ENCODE assay signal across 9 cellular contexts in genomic region chr19:33241530-33242101, GRCh38. TPM values are rescaled to one million over a fixed set of nuclear protein-coding genes. Genes with fewer than 3 reads are reported as not detected.
A peak's percentile ranks its signal among the peaks of the same experiment; 100 is the strongest.
DNase-seq lines count a peak whose midpoint lies in the region; ATAC-seq and TF ChIP-seq lines count a peak whose summit lies in the region.
"Had no signal": no experiment of that assay in that cellular context is flagged by ENCODE, and none has a peak within 500 bp of the region (broad histone marks: within the 10 kb centered on the region; RNA-seq: fewer than 3 reads in every experiment).

No MANE protein-coding gene starts in this region.

- in situ Hi-C loops in gastrocnemius medialis (cut with MboI; ENCODE audit: low sequenced_read_pairs in 4 of 4): loop anchor here in 3 of 4 donors (25.0 kb wide), 1 partner anchor 521 kb away; no protein-coding TSS in a partner anchor

- H3K4me3 ChIP-seq in SK-N-SH (ENCODE audit: low read depth in 2 of 2, low read length in 1 of 2) (no peak overlapping the region), fibroblast of pulmonary artery (replicated peaks; ENCODE audit: low read depth, low read length) (no peak overlapping the region), gastrocnemius medialis (no peak overlapping the region)
- H3K4me3 ChIP-seq: lung had no signal

- intact Hi-C loops in gastrocnemius medialis (cut with DNase I; ENCODE audit: low total_unique reads): loop anchor here (1.0 to 5.0 kb wide), 3 partner anchors 61 to 531 kb away; partner anchors contain the start of gene CEBPA

- CTCF ChIA-PET in SK-N-SH (lab: Yijun Ruan, JAX): interaction anchor here (0.6 to 14.8 kb wide), 37 partner anchors 10 to 666 kb away, joined by 3 to 511 read pairs (median 5); partner anchors contain the start of gene CEBPA

- peak; percentile 74 for TF ChIP-seq RAD21 in SK-N-SH (IDR thresholded peaks at IDR 0.05; ENCODE audit: low read length)

- peak; percentile 56 for DNase-seq in DMS 273 (lab: John Stamatoyannopoulos, UW; ENCODE audit: unreplicated experiment)
- no peak for DNase-seq in DMS 273 treated with DMSO at 0.1 percent for 48 hours (lab: John Stamatoyannopoulos, UW)
- peak; percentile 72 for DNase-seq in SK-N-SH
- DNase-seq in fibroblast of pulmonary artery (ENCODE audit: low read depth): no peak
- no peak for DNase-seq in gastrocnemius medialis
- DNase-seq in NCI-H146 treated with DMSO at 0.1 percent for 48 hours (lab: John Stamatoyannopoulos, UW; ENCODE audit: unreplicated experiment): no peak
- DNase-seq in NCI-H510A (lab: John Stamatoyannopoulos, UW): no peak

- no peaks in the 10 kb centered on the region for H3K79me2 ChIP-seq in SK-N-SH (ENCODE audit: insufficient read depth)

- H3K9ac ChIP-seq in SK-N-SH: no peak overlapping the region

- no peak overlapping the region for H2AFZ ChIP-seq in SK-N-SH (ENCODE audit: low read depth)

- POLR2A ChIA-PET in SK-N-SH (lab: Yijun Ruan, JAX): no interaction called here

- no peak overlapping the region for H3K4me2 ChIP-seq in SK-N-SH

- no peaks in the 10 kb centered on the region for H3K27me3 ChIP-seq in SK-N-SH (ENCODE audit: insufficient read depth)
- no peaks in the 10 kb centered on the region for H3K27me3 ChIP-seq in gastrocnemius medialis

- peak; percentile 66 for TF ChIP-seq CTCF in SK-N-SH (IDR thresholded peaks at IDR 0.05)
- peak; percentile 49 for TF ChIP-seq CTCF in fibroblast of pulmonary artery (IDR thresholded peaks at IDR 0.05; ENCODE audit: low read length, missing control alignments)
- peak; percentile 81 to 91 (median 84) for TF ChIP-seq CTCF in gastrocnemius medialis (IDR thresholded peaks at IDR 0.05 in 4 of 5, conservative IDR thresholded peaks at IDR 0.05 in 1 of 5)

- no peak overlapping the region for H3K27ac ChIP-seq in SK-N-SH (ENCODE audit: low read depth in 2 of 2, low read length in 1 of 2)
- no peak overlapping the region for H3K27ac ChIP-seq in gastrocnemius medialis

- TF ChIP-seq EP300 in SK-N-SH (IDR thresholded peaks at IDR 0.05; ENCODE audit: borderline replicate concordance in 1 of 2, low read depth in 1 of 2, low read length in 1 of 2): no peak

- H3K9me3 ChIP-seq in SK-N-SH: no peaks in the 10 kb centered on the region
- H3K9me3 ChIP-seq in gastrocnemius medialis: no peaks in the 10 kb centered on the region

- H3F3A ChIP-seq in SK-N-SH (replicated peaks; ENCODE audit: insufficient read depth): no peaks in the 10 kb centered on the region

- H3K36me3 ChIP-seq in SK-N-SH (replicated peaks in 1 of 2; ENCODE audit: control insufficient read depth in 1 of 2, insufficient read depth in 2 of 2, low read length in 1 of 2) (no peaks in the 10 kb centered on the region), gastrocnemius medialis (no peaks in the 10 kb centered on the region)

- 34% methylated on average over 10 of the region's 22 CpGs for WGBS in SK-N-SH (ENCODE audit: low lambda C conversion rate)

- H3K9me2 ChIP-seq in SK-N-SH: no peaks in the 10 kb centered on the region

- ATAC-seq in gastrocnemius medialis: peak in 1 of 2 donors; percentile 33
- ATAC-seq in HG02852 (IDR thresholded peaks at IDR 0.05; ENCODE audit: unreplicated experiment): no peak

- no peaks in the 10 kb centered on the region for H4K20me1 ChIP-seq in SK-N-SH (ENCODE audit: insufficient read depth)

- H3K4me1 ChIP-seq in SK-N-SH (ENCODE audit: control insufficient read depth in 1 of 2, insufficient read depth in 2 of 2, low read depth in 1 of 2, low read length in 1 of 2) (peaks cover 0 to 8% of the 10 kb centered on the region in 2 experiments; a peak in 1 of 4 replicates), gastrocnemius medialis (no peaks in the 10 kb centered on the region)

- TF ChIP-seq POLR2A in gastrocnemius medialis (IDR thresholded peaks at IDR 0.05): no peak

TF ChIP-seq in SK-N-SH, 30 proteins besides CTCF, POLR2A, EP300 and RAD21:
- TF ChIP-seq SMC3 (IDR thresholded peaks at IDR 0.05; ENCODE audit: low read depth, low read length): peak; percentile 55
- no peak for TF ChIP-seq GATA2 (CRISPR knock-in tag; IDR thresholded peaks at IDR 0.05)

RNA-seq across cellular contexts. Expression of gene SLC7A10, which starts 16.0 kb away (rescaled TPM):
- 0.02 TPM in 1 of 2 replicates, not detected in the other for polyA plus RNA-seq in SK-N-SH (2012; rRNA removed)
- polyA plus RNA-seq in SK-N-SH (2012; cell fraction: cytosol; rRNA removed): not detected in 2 replicates
- 0.07 TPM in 1 of 2 replicates, not detected in the other for polyA plus RNA-seq in SK-N-SH (2012; cell fraction: nucleus; rRNA removed)
- total RNA-seq in gastrocnemius medialis: not detected

RNA-seq across cellular contexts. Expression of gene LRP3, which starts 47.5 kb away (rescaled TPM):
- polyA plus RNA-seq in SK-N-SH (2012; rRNA removed): 7.5 and 8.2 TPM in 2 replicates
- 3.6 and 7.8 TPM in 2 replicates for polyA plus RNA-seq in SK-N-SH (2012; cell fraction: cytosol; rRNA removed)
- polyA plus RNA-seq in SK-N-SH (2012; cell fraction: nucleus; rRNA removed): 8.9 and 11.2 TPM in 2 replicates
- total RNA-seq in gastrocnemius medialis: 10 to 100 TPM; 18.3 to 29.3 (median 25.1) TPM

Comparison
In these comparisons a context has a peak if more than half of its experiments do, and no peak if none do; other contexts are left out.
1. DNase-seq: peak in DMS 273 (single experiment) and SK-N-SH (single experiment); none in DMS 273 treated with DMSO at 0.1 percent for 48 hours (single experiment), fibroblast of pulmonary artery (single experiment), gastrocnemius medialis (0 of 2), NCI-H146 treated with DMSO at 0.1 percent for 48 hours (single experiment) and NCI-H510A (single experiment).
2. Peak in every context shown above with its lines, with median percentiles within 50 percentile points of each other: CTCF ChIP-seq.